In the genomic region with DNA sequence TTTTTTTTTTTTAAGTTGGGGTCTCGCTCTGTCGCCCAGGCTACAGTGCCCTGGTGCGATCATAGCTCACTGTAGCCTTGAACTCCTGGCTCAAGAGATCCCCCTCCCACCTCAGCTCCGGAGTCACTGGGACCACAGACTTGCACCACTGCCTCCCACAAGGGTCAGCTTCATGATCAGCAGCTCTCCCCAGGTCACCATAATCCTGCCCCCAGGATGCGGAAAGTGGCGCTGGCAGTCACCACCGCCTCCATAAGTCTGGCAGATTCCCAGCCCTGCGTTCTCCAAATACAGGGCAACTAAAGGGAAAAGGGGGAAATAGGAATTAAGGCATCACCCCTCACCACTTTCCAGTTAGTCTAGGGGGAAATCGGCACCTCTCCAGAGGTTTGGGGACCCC, we compare ENCODE assay signal across 8 cellular contexts. TPM values are rescaled to one million over a fixed set of nuclear protein-coding genes. Genes with fewer than 3 reads are reported as not detected.
DNase-seq lines count a peak whose midpoint lies in the region; ATAC-seq and TF ChIP-seq lines count a peak whose summit lies in the region.

No MANE protein-coding gene starts in this region.

- H3K79me2 ChIP-seq in H9 (ENCODE audit: insufficient read depth, low read length): no peaks in the 10 kb centered on the region

- no peak overlapping the region for H4K91ac ChIP-seq in H9 (ENCODE audit: insufficient read length, low read depth, low read length)

- H3K27me3 ChIP-seq in H9 (ENCODE audit: insufficient read depth, low read length) (no peaks in the 10 kb centered on the region), right cardiac atrium (ENCODE audit: control insufficient read depth, insufficient read depth) (no peaks in the 10 kb centered on the region), spleen (replicated peaks in 1 of 7) (no peaks in the 10 kb centered on the region)

- H3K14ac ChIP-seq in H9 (ENCODE audit: insufficient read depth, low read length): no peak overlapping the region

- TF ChIP-seq POLR2A in spleen (IDR thresholded peaks at IDR 0.05): no peak

- POLR2A ChIA-PET in activated CD4-positive, alpha-beta memory T cell treated with anti-CD3 and anti-CD28 coated beads, Interleukin-2, amount 10 ng/mL, durations not matched to agents 7 days and 5 days (lab: Charles Lee): interaction anchor here (1.2 to 9.8 kb wide), 3 partner anchors 8 to 187 kb away, joined by 4 to 221 read pairs (median 7); partner anchors contain the start of gene ARID5A

- no peak overlapping the region for H3K9ac ChIP-seq in H9 (ENCODE audit: extremely low read depth, insufficient read length, low read length)

- no peaks in the 10 kb centered on the region for H3K9me3 Mint-ChIP-seq in H9
- no peaks in the 10 kb centered on the region for H3K9me3 Mint-ChIP-seq in activated CD4-positive, alpha-beta memory T cell treated with anti-CD3 and anti-CD28 coated beads, Interleukin-2, amount 10 ng/mL, durations not matched to agents 7 days and 5 days

- H3K23me2 ChIP-seq in H9 (ENCODE audit: insufficient read length, low read depth, low read length, poor library complexity, severe bottlenecking): peaks cover 2% of the 10 kb centered on the region

- peak overlapping the region; percentile 23 for H3K4me2 ChIP-seq in H9 (ENCODE audit: insufficient read depth, insufficient read length, low read length)

- H2BK5ac ChIP-seq in H9 (ENCODE audit: insufficient read length, low read length): no peak overlapping the region

- no peak overlapping the region for H2BK20ac ChIP-seq in H9 (ENCODE audit: low read depth, low read length, poor library complexity, severe bottlenecking)

- no peak overlapping the region for H3K4ac ChIP-seq in H9 (ENCODE audit: low read depth, low read length)

- no peak for DNase-seq in H9
- DNase-seq in activated CD4-positive, alpha-beta memory T cell treated with anti-CD3 and anti-CD28 coated beads, Interleukin-2, amount 10 ng/mL, durations not matched to agents 7 days and 5 days: no peak
- DNase-seq in right cardiac atrium: peak in 2 of 3 donors; percentile 55 to 59
- DNase-seq in spleen: no peak
- no peak for DNase-seq in NCI-H82 treated with DMSO at 0.1 percent for 48 hours (lab: John Stamatoyannopoulos, UW; ENCODE audit: unreplicated experiment)
- no peak for DNase-seq in GDM1 (lab: John Stamatoyannopoulos, UW)
- DNase-seq in cortex of kidney (lab: John Stamatoyannopoulos, UW): no peak

- H3K4me1 ChIP-seq in H9 (ENCODE audit: insufficient read depth, low read length) (peaks cover 3% of the 10 kb centered on the region; the same call in 1 of the 2 replicates), right cardiac atrium (ENCODE audit: control insufficient read depth, insufficient read depth, low read length) (peaks cover 25% of the 10 kb centered on the region), spleen (peaks cover 43 to 99% (median 72%) of the 10 kb centered on the region in 6 donors)

- CTCF ChIA-PET in activated CD4-positive, alpha-beta memory T cell treated with anti-CD3 and anti-CD28 coated beads, Interleukin-2, amount 10 ng/mL, durations not matched to agents 7 days and 5 days (lab: Charles Lee): interaction anchor here (0.6 to 0.9 kb wide), 4 partner anchors 8 to 232 kb away, joined by 3 to 4 read pairs (median 3); no protein-coding TSS in a partner anchor

- no peaks in the 10 kb centered on the region for H3K79me1 ChIP-seq in H9 (ENCODE audit: insufficient read depth, low read depth, low read length, poor library complexity, severe bottlenecking)

- no peaks in the 10 kb centered on the region for H3K36me3 ChIP-seq in spleen

- no peak overlapping the region for H3K27ac Mint-ChIP-seq in H9
- peak overlapping the region; percentile 26 for H3K27ac Mint-ChIP-seq in activated CD4-positive, alpha-beta memory T cell treated with anti-CD3 and anti-CD28 coated beads, Interleukin-2, amount 10 ng/mL, durations not matched to agents 7 days and 5 days

- peaks cover 53% of the 10 kb centered on the region for H3K27me3 Mint-ChIP-seq in H9 (ENCODE audit: low read depth)
- peaks cover 11% of the 10 kb centered on the region for H3K27me3 Mint-ChIP-seq in activated CD4-positive, alpha-beta memory T cell treated with anti-CD3 and anti-CD28 coated beads, Interleukin-2, amount 10 ng/mL, durations not matched to agents 7 days and 5 days

- TF ChIP-seq CTCF in H9 (conservative IDR thresholded peaks at IDR 0.05): no peak
- TF ChIP-seq CTCF in spleen (IDR thresholded peaks at IDR 0.05 in 8 of 11, conservative IDR thresholded peaks at IDR 0.05 in 3 of 11): no peak

- H2BK12ac ChIP-seq in H9 (ENCODE audit: insufficient read length, low read depth, low read length): no peak overlapping the region

- H3K18ac ChIP-seq in H9 (ENCODE audit: insufficient read length, low read depth, low read length): no peak overlapping the region

- intact Hi-C loops in right cardiac atrium (cut with DNase I): no loop called here
- intact Hi-C loops in spleen (cut with DNase I; ENCODE audit: low total_unique reads): no loop called here

- no peak overlapping the region for H2BK120ac ChIP-seq in H9 (ENCODE audit: low read depth, low read length, poor library complexity, severe bottlenecking)

- H3K4me3 ChIP-seq in right cardiac atrium (ENCODE audit: low read length) (no peak overlapping the region), spleen (peak overlapping the region in 3 of 8 donors; percentile 15 to 59 (median 37))

- ATAC-seq in right cardiac atrium (no peak), HG03108 (IDR thresholded peaks at IDR 0.05; ENCODE audit: unreplicated experiment) (no peak)

- WGBS in H9 (ENCODE audit: extremely low coverage, insufficient read length, low lambda C conversion rate): no CpG with 5 or more reads among the region's 9 CpGs
- WGBS in right cardiac atrium: 81% methylated on average over 9 of the region's 9 CpGs
- 81 to 88% (median 86%) methylated on average over 6 to 9 of the region's 9 CpGs for WGBS in spleen, 5 donors

- H3K4me1 Mint-ChIP-seq in H9: peaks cover 15 to 32% of the 10 kb centered on the region in 2 experiments
- H3K4me1 Mint-ChIP-seq in activated CD4-positive, alpha-beta memory T cell treated with anti-CD3 and anti-CD28 coated beads, Interleukin-2, amount 10 ng/mL, durations not matched to agents 7 days and 5 days: peaks cover 85% of the 10 kb centered on the region

- no peak overlapping the region for H3K23ac ChIP-seq in H9 (ENCODE audit: insufficient read length, low read depth, low read length)

- H4K20me1 ChIP-seq in H9 (ENCODE audit: control insufficient read depth, insufficient read depth, insufficient read length): no peaks in the 10 kb centered on the region

- no peak overlapping the region for H2AFZ ChIP-seq in H9 (ENCODE audit: low read length)

- no peak overlapping the region for H4K8ac ChIP-seq in H9 (replicated peaks; ENCODE audit: insufficient read length, low read depth, low read length)

- H3K4me3 Mint-ChIP-seq in H9: peak overlapping the region; percentile 61 to 79; a peak in 4 of 5 replicates
- H3K4me3 Mint-ChIP-seq in activated CD4-positive, alpha-beta memory T cell treated with anti-CD3 and anti-CD28 coated beads, Interleukin-2, amount 10 ng/mL, durations not matched to agents 7 days and 5 days: peak overlapping the region; percentile 22

- no peak overlapping the region for H3K27ac ChIP-seq in H9 (ENCODE audit: insufficient read length, low read depth, low read length)
- peak overlapping the region; percentile 49 for H3K27ac ChIP-seq in right cardiac atrium (ENCODE audit: low read length)
- H3K27ac ChIP-seq in spleen: peak overlapping the region; percentile 53 to 99 (median 74)

- no peak overlapping the region for H3T11ph ChIP-seq in H9 (ENCODE audit: low read length)

- H2BK15ac ChIP-seq in H9 (ENCODE audit: low read depth, low read length): no peak overlapping the region

- H2AK5ac ChIP-seq in H9 (ENCODE audit: insufficient read length, low read length): no peak overlapping the region

- H3K56ac ChIP-seq in H9 (ENCODE audit: insufficient read length, low read depth, low read length): no peak overlapping the region

- H3K36me3 Mint-ChIP-seq in H9 (ENCODE audit: insufficient read depth in 1 of 3, low read depth in 3 of 3): no peaks in the 10 kb centered on the region
- H3K36me3 Mint-ChIP-seq in activated CD4-positive, alpha-beta memory T cell treated with anti-CD3 and anti-CD28 coated beads, Interleukin-2, amount 10 ng/mL, durations not matched to agents 7 days and 5 days (ENCODE audit: low read depth): no peaks in the 10 kb centered on the region

- H4K5ac ChIP-seq in H9 (ENCODE audit: insufficient read length, low read depth, low read length): no peak overlapping the region

- H3K9me3 ChIP-seq in H9 (ENCODE audit: control insufficient read depth, low read depth, low read length) (no peaks in the 10 kb centered on the region), right cardiac atrium (ENCODE audit: control insufficient read depth, low read length) (no peaks in the 10 kb centered on the region), spleen (no peaks in the 10 kb centered on the region)

RNA-seq across cellular contexts. Expression of gene ARID5A, which starts 5.2 kb away (rescaled TPM):
- total RNA-seq in H9 (2021) (3.8 and 4.5 TPM in 2 replicates), right cardiac atrium (10 to 100 TPM; 13.0 to 28.0 (median 19.3) TPM), spleen (100 to 1,000 TPM in 1 of 7 donors, 10 to 100 TPM in 6; 41.2 to 121 (median 52.8) TPM)
- total RNA-seq in activated CD4-positive, alpha-beta memory T cell treated with anti-CD3 and anti-CD28 coated beads, Interleukin-2, amount 10 ng/mL, durations not matched to agents 7 days and 5 days: 10 to 100 TPM; 80.0 to 86.8 TPM
- polyA plus RNA-seq in right cardiac atrium (31.8 TPM), spleen (10 to 100 TPM; 30.8 to 37.2 (median 35.4) TPM)

RNA-seq across cellular contexts. Expression of gene NEURL3, which starts 26.2 kb away (rescaled TPM):
- not detected in 2 replicates for total RNA-seq in H9 (2021)
- 1 to 10 TPM in 1 of 2 experiments, under 1 TPM in 1; 0.78 to 1.0 TPM for total RNA-seq in activated CD4-positive, alpha-beta memory T cell treated with anti-CD3 and anti-CD28 coated beads, Interleukin-2, amount 10 ng/mL, durations not matched to agents 7 days and 5 days
- under 1 TPM in 2 of 4 donors, not detected in 2; 0.15 to 0.20 TPM for total RNA-seq in right cardiac atrium
- polyA plus RNA-seq in right cardiac atrium: 0.07 TPM
- total RNA-seq in spleen: under 1 TPM in 5 of 7 donors, not detected in 2; 0.32 to 0.98 (median 0.49) TPM
- 1 to 10 TPM in 1 of 3 donors, under 1 TPM in 2; 0.35 to 1.2 (median 0.79) TPM for polyA plus RNA-seq in spleen

Comparison
In these comparisons a context has a peak if more than half of its experiments do, and no peak if none do; other contexts are left out.
1. DNase-seq: peak in right cardiac atrium (2 of 3); none in H9 (single experiment), activated CD4-positive, alpha-beta memory T cell treated with anti-CD3 and anti-CD28 coated beads, Interleukin-2, amount 10 ng/mL, durations not matched to agents 7 days and 5 days (single experiment), spleen (single experiment), NCI-H82 treated with DMSO at 0.1 percent for 48 hours (single experiment), GDM1 (single experiment) and cortex of kidney (single experiment).